In genomic region chr16:18801197-18801972, GRCh38 we compare ENCODE assay signal across 7 cellular contexts.
DNase-seq lines count a peak whose midpoint lies in the region; ATAC-seq and TF ChIP-seq lines count a peak whose summit lies in the region.

TSS of gene ARL6IP1 (minus strand) at chr16:18801549. CDS start at chr16:18801466, 83 bp downstream.

- ATAC-seq in GM18505 (IDR thresholded peaks at IDR 0.05; ENCODE audit: unreplicated experiment) (peak; percentile 90), HG02981 (IDR thresholded peaks at IDR 0.05; ENCODE audit: unreplicated experiment) (peak; percentile 95)

- DNase-seq in NCI-H2029 treated with DMSO at 0.1 percent for 48 hours (lab: John Stamatoyannopoulos, UW) (peak; percentile 95), T1000 (lab: John Stamatoyannopoulos, UW) (peak; percentile 99), astrocyte of the spinal cord (ENCODE audit: low read depth, low spot score) (peak; percentile 100), hippocampal formation (lab: John Stamatoyannopoulos, UW) (peak; percentile 99), retinal pigment epithelial cell (ENCODE audit: low read depth) (peak; percentile 98)

- H3K4me3 ChIP-seq in astrocyte of the spinal cord (ENCODE audit: low read depth, low read length) (peak within 1 kb of the TSS; percentile 93), retinal pigment epithelial cell (ENCODE audit: low read length) (peak within 1 kb of the TSS; percentile 94)

- in situ Hi-C loops in astrocyte of the spinal cord (cut with HindIII; ENCODE audit: low sequenced_read_pairs) = no loop called here

- TF ChIP-seq POLR2A in GM18505 (IDR thresholded peaks at IDR 0.05; ENCODE audit: borderline replicate concordance, extremely low read depth, insufficient read depth, insufficient read length) = peak; percentile 99

- peak; percentile 72 for TF ChIP-seq CTCF in astrocyte of the spinal cord (IDR thresholded peaks at IDR 0.05; ENCODE audit: low read depth, low read length)
- peak; percentile 83 for TF ChIP-seq CTCF in retinal pigment epithelial cell (conservative IDR thresholded peaks at IDR 0.05; ENCODE audit: low read depth, low read length)

Comparison
In these comparisons a context has a peak if more than half of its experiments do, and no peak if none do; other contexts are left out.
1. Peak in every context shown above with its lines: DNase-seq, ATAC-seq and H3K4me3 ChIP-seq.